23 cellular contexts compared by ENCODE assay signal in genomic region chr17:70089513-70090148, GRCh38. TPM values are rescaled to one million over a fixed set of nuclear protein-coding genes. Genes with fewer than 3 reads are reported as not detected.
DNase-seq lines count a peak whose midpoint lies in the region; ATAC-seq, FAIRE-seq and TF ChIP-seq lines count a peak whose summit lies in the region.
"Had no signal": no experiment of that assay in that cellular context is flagged by ENCODE, and none has a peak within 500 bp of the region (broad histone marks: within the 10 kb centered on the region; RNA-seq: fewer than 3 reads in every experiment).

No MANE protein-coding gene starts in this region.

- no peak for TF ChIP-seq CTCF in PC-3 (conservative IDR thresholded peaks at IDR 0.05; ENCODE audit: low read depth, low read length)
- no peak for TF ChIP-seq CTCF in endodermal cell (conservative IDR thresholded peaks at IDR 0.05)
- TF ChIP-seq CTCF in CD14-positive monocyte (IDR thresholded peaks at IDR 0.05) = no peak

- intact Hi-C loops in PC-3 (cut with micrococcal nuclease) = loop anchor here (1.0 to 5.0 kb wide), 8 partner anchors 55 to 515 kb away; partner anchors contain the start of gene KCNJ2
- intact Hi-C loops in CD14-positive monocyte (cut with micrococcal nuclease) = no loop called here

- H3K4me1 Mint-ChIP-seq in endodermal cell = peaks cover 27% of the 10 kb centered on the region
- H3K4me1 Mint-ChIP-seq in CD14-positive monocyte = no peaks in the 10 kb centered on the region
- H3K4me1 Mint-ChIP-seq: activated CD4-positive, alpha-beta T cell treated with anti-CD3 and anti-CD28 coated beads, Interleukin-2, amount 10 ng/mL, durations not matched to agents 7 days and 5 days; naive B cell had no signal

- H2BK12ac ChIP-seq in trophoblast cell (ENCODE audit: low read length) = no peak overlapping the region

- CTCF ChIA-PET in HEK293T (lab: Yijun Ruan, JAX) = no interaction called here
- CTCF ChIA-PET in PC-3 (lab: Charles Lee) = interaction anchor here (0.6 kb wide), 1 partner anchor 71 kb away, joined by 3 read pairs; no protein-coding TSS in a partner anchor

- no peak overlapping the region for H3K4me3 Mint-ChIP-seq in endodermal cell
- H3K4me3 Mint-ChIP-seq in CD14-positive monocyte = no peak overlapping the region
- H3K4me3 Mint-ChIP-seq: activated CD4-positive, alpha-beta T cell treated with anti-CD3 and anti-CD28 coated beads, Interleukin-2, amount 10 ng/mL, durations not matched to agents 7 days and 5 days; naive B cell had no signal

- H3K27ac ChIP-seq in PC-3 (ENCODE audit: low read length) = no peak overlapping the region
- H3K27ac ChIP-seq in trophoblast cell (ENCODE audit: low read depth, low read length) = no peak overlapping the region
- H3K27ac ChIP-seq in endodermal cell (ENCODE audit: low read depth, low read length) = no peak overlapping the region
- H3K27ac ChIP-seq: BLaER1, epithelial cell of prostate, transverse colon had no signal

- no peaks in the 10 kb centered on the region for H3K79me1 ChIP-seq in trophoblast cell (ENCODE audit: low read length)

- ATAC-seq in PC-3 (peak; percentile 67), HG03439 (IDR thresholded peaks at IDR 0.05; ENCODE audit: unreplicated experiment) (no peak)
- ATAC-seq: gastroesophageal sphincter, HCT116 had no signal

- H3K9me3 Mint-ChIP-seq in endodermal cell (no peaks in the 10 kb centered on the region), CD14-positive monocyte (peaks cover 0 to 5% (median 2%) of the 10 kb centered on the region in 7 donors)
- H3K9me3 Mint-ChIP-seq: activated CD4-positive, alpha-beta T cell treated with anti-CD3 and anti-CD28 coated beads, Interleukin-2, amount 10 ng/mL, durations not matched to agents 7 days and 5 days; naive B cell had no signal

- no peak overlapping the region for H2AK5ac ChIP-seq in trophoblast cell (ENCODE audit: low read length)

- H3K9me3 ChIP-seq in PC-3 (ENCODE audit: low read length) (no peaks in the 10 kb centered on the region), trophoblast cell (ENCODE audit: insufficient read depth, low read depth, low read length) (no peaks in the 10 kb centered on the region), endodermal cell (ENCODE audit: control insufficient read depth, low read length) (no peaks in the 10 kb centered on the region)
- H3K9me3 ChIP-seq: gastroesophageal sphincter, transverse colon had no signal

- no peak overlapping the region for H4K12ac ChIP-seq in trophoblast cell (ENCODE audit: low read depth, low read length)

- H3K4ac ChIP-seq in trophoblast cell (ENCODE audit: low read depth, low read length) = no peak overlapping the region

- H3K36me3 ChIP-seq in PC-3 (ENCODE audit: low read depth, low read length) = no peaks in the 10 kb centered on the region
- no peaks in the 10 kb centered on the region for H3K36me3 ChIP-seq in trophoblast cell (ENCODE audit: control insufficient read depth in 1 of 2, insufficient read depth in 2 of 2, low read length in 2 of 2)
- H3K36me3 ChIP-seq in endodermal cell (ENCODE audit: control insufficient read depth, insufficient read depth, low read length) = no peaks in the 10 kb centered on the region
- H3K36me3 ChIP-seq: BLaER1, gastroesophageal sphincter, transverse colon had no signal

- H3K9me2 ChIP-seq in PC-3 (replicated peaks; ENCODE audit: low read length) = peaks cover 7% of the 10 kb centered on the region; the same call in 1 of the 2 replicates

- peaks cover 22% of the 10 kb centered on the region for H3K4me1 ChIP-seq in PC-3 (ENCODE audit: insufficient read depth, low read length)
- H3K4me1 ChIP-seq in trophoblast cell (ENCODE audit: control insufficient read depth in 1 of 2, insufficient read depth in 2 of 2, low read length in 2 of 2) = no peaks in the 10 kb centered on the region
- H3K4me1 ChIP-seq in endodermal cell (ENCODE audit: control insufficient read depth, insufficient read depth, low read length) = peaks cover 9% of the 10 kb centered on the region

- H3K27ac Mint-ChIP-seq in endodermal cell = no peak overlapping the region
- no peak overlapping the region for H3K27ac Mint-ChIP-seq in CD14-positive monocyte
- H3K27ac Mint-ChIP-seq: activated CD4-positive, alpha-beta T cell treated with anti-CD3 and anti-CD28 coated beads, Interleukin-2, amount 10 ng/mL, durations not matched to agents 7 days and 5 days; naive B cell had no signal

- H3K14ac ChIP-seq in trophoblast cell (ENCODE audit: low read length) = no peak overlapping the region

- POLR2A ChIA-PET in HEK293T (lab: Yijun Ruan, JAX) (no interaction called here), PC-3 (lab: Charles Lee; ENCODE audit: unreplicated experiment) (no interaction called here)

- no peak overlapping the region for H4K8ac ChIP-seq in trophoblast cell (ENCODE audit: low read depth, low read length)

- no peak overlapping the region for H2BK5ac ChIP-seq in trophoblast cell (ENCODE audit: low read depth, low read length, poor library complexity)

- H3K27me3 Mint-ChIP-seq in endodermal cell (ENCODE audit: insufficient read depth) = no peaks in the 10 kb centered on the region
- H3K27me3 Mint-ChIP-seq in CD14-positive monocyte (ENCODE audit: low read depth in 3 of 3) = peaks cover 0 to 3% (median 0%) of the 10 kb centered on the region in 3 donors
- H3K27me3 Mint-ChIP-seq: naive B cell had no signal

- FAIRE-seq in islet of Langerhans (lab: Jason Lieb, UNC) = peak; percentile 97
- FAIRE-seq: TTC549 had no signal

- BruUV-seq in PC-3 (replicated peaks; lab: Mats Ljungman, UMichigan) = no TSS peak

- no peak overlapping the region for H4K91ac ChIP-seq in trophoblast cell (ENCODE audit: low read depth, low read length)

- no peak overlapping the region for H2BK120ac ChIP-seq in trophoblast cell (ENCODE audit: insufficient read depth, low read length, poor library complexity)

- no peak overlapping the region; the same call in 1 of the 2 replicates for H3K4me2 ChIP-seq in PC-3 (ENCODE audit: low read length)
- no peak overlapping the region for H3K4me2 ChIP-seq in trophoblast cell (ENCODE audit: low read length)
- H3K4me2 ChIP-seq: BLaER1 had no signal

- H3K4me3 ChIP-seq in PC-3 (ENCODE audit: low read length) = no peak overlapping the region
- no peak overlapping the region for H3K4me3 ChIP-seq in trophoblast cell (ENCODE audit: low read depth, low read length)
- no peak overlapping the region for H3K4me3 ChIP-seq in endodermal cell (ENCODE audit: low read length)
- H3K4me3 ChIP-seq: BLaER1, gastroesophageal sphincter, transverse colon had no signal

- H2AFZ ChIP-seq in PC-3 (ENCODE audit: low read length) = no peak overlapping the region
- no peak overlapping the region for H2AFZ ChIP-seq in trophoblast cell (ENCODE audit: insufficient read depth, low read length, poor library complexity)

- H3F3A ChIP-seq in PC-3 (ENCODE audit: low read length, unreplicated experiment) = no peaks in the 10 kb centered on the region

- H3K9ac ChIP-seq in PC-3 (ENCODE audit: low read length) (no peak overlapping the region), trophoblast cell (ENCODE audit: low read length) (no peak overlapping the region), endodermal cell (ENCODE audit: extremely low read depth, low read length, poor library complexity, severe bottlenecking) (no peak overlapping the region)
- H3K9ac ChIP-seq: BLaER1 had no signal

- no peaks in the 10 kb centered on the region for H3K36me3 Mint-ChIP-seq in endodermal cell (ENCODE audit: low read depth)
- H3K36me3 Mint-ChIP-seq in CD14-positive monocyte = no peaks in the 10 kb centered on the region
- H3K36me3 Mint-ChIP-seq: naive B cell had no signal

- H3K79me2 ChIP-seq in PC-3 (ENCODE audit: low read length) (no peaks in the 10 kb centered on the region), trophoblast cell (ENCODE audit: control insufficient read depth, insufficient read depth, low read length, poor library complexity) (no peaks in the 10 kb centered on the region)

- DNase-seq in HEK293T (ENCODE audit: extremely low spot score) = peak; percentile 16
- peak; percentile 62 for DNase-seq in PC-3
- peak; percentile 44 to 69 for DNase-seq in trophoblast cell
- no peak for DNase-seq in endodermal cell
- no peak for DNase-seq in CD14-positive monocyte (ENCODE audit: low spot score)
- DNase-seq: activated CD4-positive, alpha-beta T cell treated with anti-CD3 and anti-CD28 coated beads, Interleukin-2, amount 10 ng/mL, durations not matched to agents 7 days and 5 days; activated naive CD4-positive, alpha-beta T cell treated with anti-CD3 and anti-CD28 coated beads, Interleukin-2, amount 50 U/mL, for 16 hours; activated T-cell treated with anti-CD3 and anti-CD28 coated beads for 4 hours; cortex of kidney; DMS153; naive B cell; NCI-H1694; NCI-H510A; stimulated activated CD4-positive, alpha-beta T cell treated with anti-CD3 and anti-CD28 coated beads, Interleukin-15, amount 100 ng/mL, for 24 hours; stimulated activated naive CD4-positive, alpha-beta T cell; transverse colon had no signal

- no peak overlapping the region for H3K23ac ChIP-seq in trophoblast cell (ENCODE audit: low read length)

- no CpG with 5 or more reads among the region's 5 CpGs for WGBS in trophoblast cell (ENCODE audit: extremely low coverage, insufficient coverage, insufficient read length)
- WGBS in endodermal cell (ENCODE audit: insufficient coverage in 1 of 2, insufficient read length in 1 of 2), 2 experiments = 68 to 73% methylated on average over 2 to 3 of the region's 5 CpGs

- no peaks in the 10 kb centered on the region for H3K27me3 ChIP-seq in PC-3 (ENCODE audit: low read length)
- no peaks in the 10 kb centered on the region for H3K27me3 ChIP-seq in trophoblast cell (ENCODE audit: insufficient read depth, low read length)
- no peaks in the 10 kb centered on the region for H3K27me3 ChIP-seq in endodermal cell (ENCODE audit: control insufficient read depth, insufficient read depth, low read length, poor library complexity, severe bottlenecking)
- H3K27me3 ChIP-seq: BLaER1, gastroesophageal sphincter, transverse colon had no signal

- H4K20me1 ChIP-seq in PC-3 (ENCODE audit: low read length) = no peaks in the 10 kb centered on the region
- H4K20me1 ChIP-seq: BLaER1 had no signal

- H3K18ac ChIP-seq in trophoblast cell (ENCODE audit: low read length) = no peak overlapping the region

TF ChIP-seq in HEK293T, 16 proteins besides CTCF, POLR2A, EP300 and RAD21 (continues in another document):
- TF ChIP-seq CTBP1 (IDR thresholded peaks at IDR 0.05; ENCODE audit: borderline replicate concordance) (peak; percentile 12; the same call in 1 of the 2 replicates), ZNF384 (IDR thresholded peaks at IDR 0.05) (peak; percentile 61; the same call in 1 of the 2 replicates)

RNA-seq across cellular contexts. Expression of gene KCNJ16, which starts 14.6 kb away (rescaled TPM):
- total RNA-seq in PC-3 (2014; rRNA removed) (not detected in 2 replicates), endodermal cell (1 to 10 TPM in 1 of 2 donors, under 1 TPM in 1; 0.68 to 1.5 TPM)
- 0.03 and 0.06 TPM in 2 replicates for polyA plus RNA-seq in trophoblast cell (2013)
- 0.96 TPM for polyA plus RNA-seq in endodermal cell (2013, experiment 1 of 2)
- 0.29 TPM for polyA plus RNA-seq in endodermal cell (2013, experiment 2 of 2)
- not detected for polyA plus RNA-seq in CD14-positive monocyte
- total RNA-seq: activated CD4-positive, alpha-beta T cell treated with anti-CD3 and anti-CD28 coated beads, Interleukin-2, amount 10 ng/mL, durations not matched to agents 7 days and 5 days had no signal

Comparison
In these comparisons a context has a peak if more than half of its experiments do, and no peak if none do; other contexts are left out.
1. DNase-seq: peak in HEK293T (single experiment), PC-3 (single experiment) and trophoblast cell (2 of 2); none in endodermal cell (single experiment) and CD14-positive monocyte (single experiment).